In the genomic region with DNA sequence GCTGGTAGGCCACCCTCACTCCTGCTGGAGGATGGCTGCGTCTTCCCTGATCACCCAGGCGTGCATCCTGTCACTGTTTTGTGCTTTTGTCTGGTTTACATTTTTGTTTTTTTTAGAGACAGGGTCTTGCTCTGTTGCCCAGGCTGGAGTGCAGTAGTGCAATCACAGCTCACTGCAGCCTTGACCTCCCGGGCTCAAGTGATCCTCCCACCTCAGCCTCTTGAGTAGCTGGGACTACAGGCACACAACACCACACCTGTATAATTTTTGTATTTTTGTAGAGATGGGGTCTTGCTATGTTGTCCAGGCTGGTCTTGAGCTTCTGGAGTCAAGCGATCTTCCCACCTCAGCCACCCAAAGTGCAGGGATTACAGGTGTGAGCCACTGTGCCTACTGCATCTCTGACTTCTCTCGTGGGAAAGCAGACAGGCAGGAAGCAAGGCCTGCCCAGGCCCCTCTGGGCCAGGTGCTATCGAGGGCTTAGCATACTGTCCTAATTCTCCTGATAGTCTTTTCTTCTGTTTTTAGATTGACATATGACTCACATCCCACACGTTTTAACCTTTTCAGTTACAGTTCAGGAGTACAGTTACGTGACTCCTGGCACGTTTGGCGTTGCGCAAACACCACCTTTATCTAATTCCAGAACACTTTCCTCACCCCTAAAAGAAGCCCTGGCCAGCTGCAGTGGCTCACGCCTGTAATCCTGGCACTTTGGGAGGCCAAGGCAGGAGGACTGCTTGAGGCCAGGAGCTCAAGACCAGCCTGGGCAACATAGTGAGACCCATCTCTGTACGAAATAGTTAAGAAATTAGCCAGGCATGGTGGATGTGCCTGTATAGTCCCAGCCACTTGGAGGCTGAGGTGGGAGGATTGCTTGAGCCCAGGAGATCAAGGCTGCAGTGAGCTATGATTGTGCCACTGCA, we compare ENCODE assay signal across 1 cellular context.
TF ChIP-seq lines count a peak whose summit lies in the region.

No MANE protein-coding gene starts in this region.

TF ChIP-seq in HCT116, 20 proteins besides CTCF, POLR2A, EP300 and RAD21:
- TF ChIP-seq SP1 (IDR thresholded peaks at IDR 0.05; ENCODE audit: low read depth) (peak; percentile 94), SIN3A (IDR thresholded peaks at IDR 0.05; ENCODE audit: low read depth) (peak; percentile 95; the same call in 1 of the 2 replicates), YY1 (IDR thresholded peaks at IDR 0.05; ENCODE audit: extremely low read depth, insufficient replicate concordance, low read depth, low read length) (peak; percentile 15), CEBPB (IDR thresholded peaks at IDR 0.05; ENCODE audit: low read depth) (peak; percentile 100), MAX (IDR thresholded peaks at IDR 0.05) (peak; percentile 92), POLR2AphosphoS5 (IDR thresholded peaks at IDR 0.05; ENCODE audit: low read depth, low read length) (peak; percentile 53; the same call in 1 of the 2 replicates), JUND (IDR thresholded peaks at IDR 0.05) (peak; percentile 86)
